2 cellular contexts compared by ENCODE assay signal in genomic region chr10:78964952-78965633, GRCh38.
TF ChIP-seq lines count a peak whose summit lies in the region.

No MANE protein-coding gene starts in this region.

TF ChIP-seq in A549, 52 proteins besides CTCF, POLR2A, EP300 and RAD21 (continued from another document):
- no peak for TF ChIP-seq BCL3 (IDR thresholded peaks at IDR 0.05)
- TF ChIP-seq ESRRA (IDR thresholded peaks at IDR 0.05; ENCODE audit: borderline replicate concordance, low read length): no peak
- peak; percentile 54; the same call in 1 of the 2 replicates for TF ChIP-seq GATA3 (IDR thresholded peaks at IDR 0.05; ENCODE audit: borderline replicate concordance)
- no peak for TF ChIP-seq FOSL2 (IDR thresholded peaks at IDR 0.05)
- peak; percentile 61 for TF ChIP-seq FOSL2 (CRISPR knock-in tag; IDR thresholded peaks at IDR 0.05)
- no peak for TF ChIP-seq HES2 (IDR thresholded peaks at IDR 0.05)
- TF ChIP-seq ZFP36 (IDR thresholded peaks at IDR 0.05; ENCODE audit: borderline replicate concordance, partially characterized antibody): no peak
- no peak for TF ChIP-seq MAZ (IDR thresholded peaks at IDR 0.05; ENCODE audit: borderline replicate concordance, low read depth, low read length)
- TF ChIP-seq TP53 (CRISPR knock-in tag; IDR thresholded peaks at IDR 0.05): no peak
- TF ChIP-seq HOXB13 (CRISPR knock-in tag; IDR thresholded peaks at IDR 0.05; ENCODE audit: low read depth): no peak
- TF ChIP-seq JUN (IDR thresholded peaks at IDR 0.05): peak in 1 of 2 experiments; percentile 47; a peak in 2 of 5 replicates
- TF ChIP-seq MAFK (IDR thresholded peaks at IDR 0.05; ENCODE audit: partially characterized antibody): peak; percentile 80
- no peak for TF ChIP-seq NR3C1 (IDR thresholded peaks at IDR 0.05)
- no peak for TF ChIP-seq CEBPB (IDR thresholded peaks at IDR 0.05)
- no peak for TF ChIP-seq ZNF302 (CRISPR knock-in tag; IDR thresholded peaks at IDR 0.05)
- peak; percentile 47 for TF ChIP-seq MAX (IDR thresholded peaks at IDR 0.05)
- TF ChIP-seq NFE2L2 (conservative IDR thresholded peaks at IDR 0.05; ENCODE audit: low read length): 0 out of 2 replicates have a peak, but pooled peaks have one; percentile 42
- TF ChIP-seq USF2 (IDR thresholded peaks at IDR 0.05): no peak
- TF ChIP-seq SMC3 (IDR thresholded peaks at IDR 0.05): no peak; the same call in 2 of the 3 replicates
- peak; percentile 58; the same call in 1 of the 2 replicates for TF ChIP-seq JUNB (IDR thresholded peaks at IDR 0.05)
- no peak for TF ChIP-seq ATOH8 (CRISPR knock-in tag; IDR thresholded peaks at IDR 0.05; ENCODE audit: low read depth)
- TF ChIP-seq EHMT2 (IDR thresholded peaks at IDR 0.05; ENCODE audit: low read depth): no peak
- TF ChIP-seq MYC (IDR thresholded peaks at IDR 0.05; ENCODE audit: borderline replicate concordance, low read length): 0 out of 2 replicates have a peak, but pooled peaks have one; percentile 32
- TF ChIP-seq SREBF2 (IDR thresholded peaks at IDR 0.05): no peak
- TF ChIP-seq NPAS2 (CRISPR knock-in tag; IDR thresholded peaks at IDR 0.05; ENCODE audit: borderline replicate concordance): no peak
- TF ChIP-seq HDAC2 (IDR thresholded peaks at IDR 0.05): no peak
- no peak for TF ChIP-seq HMGXB4 (CRISPR knock-in tag; IDR thresholded peaks at IDR 0.05; ENCODE audit: borderline replicate concordance)
- TF ChIP-seq RNF2 (IDR thresholded peaks at IDR 0.05; ENCODE audit: borderline replicate concordance, low read depth): no peak
- TF ChIP-seq CHD4 (IDR thresholded peaks at IDR 0.05; ENCODE audit: borderline replicate concordance): no peak
- no peak for TF ChIP-seq RCOR1 (IDR thresholded peaks at IDR 0.05; ENCODE audit: low read depth, low read length)
- TF ChIP-seq PBX3 (IDR thresholded peaks at IDR 0.05): no peak
- no peak for TF ChIP-seq BHLHE40 (IDR thresholded peaks at IDR 0.05; ENCODE audit: low read depth, low read length)
- no peak for TF ChIP-seq ZSCAN20 (CRISPR knock-in tag; IDR thresholded peaks at IDR 0.05)

TF ChIP-seq in K562, 482 proteins besides CTCF, POLR2A, EP300 and RAD21 (continued from another document and continues in another):
- 0 out of 2 replicates have a peak, but pooled peaks have one; percentile 7 for TF ChIP-seq SMC3 (conservative IDR thresholded peaks at IDR 0.05; ENCODE audit: insufficient read depth, low read depth, low read length)
- TF ChIP-seq ZBTB2 (IDR thresholded peaks at IDR 0.05): no peak
- TF ChIP-seq STAT5A (IDR thresholded peaks at IDR 0.05; ENCODE audit: borderline replicate concordance, low read length): no peak
- TF ChIP-seq ATF3 (IDR thresholded peaks at IDR 0.05): 0 out of 2 replicates have a peak, but pooled peaks have one; percentile 10
- no peak for TF ChIP-seq ATF3 (CRISPR knock-in tag; conservative IDR thresholded peaks at IDR 0.05)
- no peak for TF ChIP-seq ZNF75A (CRISPR knock-in tag; IDR thresholded peaks at IDR 0.05)
- no peak for TF ChIP-seq CLOCK (CRISPR knock-in tag; IDR thresholded peaks at IDR 0.05; ENCODE audit: borderline replicate concordance)
- no peak for TF ChIP-seq ZNF354B (CRISPR knock-in tag; IDR thresholded peaks at IDR 0.05)
- TF ChIP-seq CHD4 (IDR thresholded peaks at IDR 0.05; ENCODE audit: insufficient read depth, insufficient replicate concordance, low read depth, low read length, poor library complexity, severe bottlenecking): no peak
- no peak for TF ChIP-seq MEF2D (tag; conservative IDR thresholded peaks at IDR 0.05; ENCODE audit: low read depth)
- TF ChIP-seq ZNF445 (CRISPR knock-in tag; IDR thresholded peaks at IDR 0.05; ENCODE audit: low read depth): no peak
- TF ChIP-seq ZNF347 (CRISPR knock-in tag; IDR thresholded peaks at IDR 0.05; ENCODE audit: low read depth): no peak
- TF ChIP-seq ZNF586 (CRISPR knock-in tag; conservative IDR thresholded peaks at IDR 0.05): no peak
- no peak for TF ChIP-seq NR3C1 (CRISPR knock-in tag; IDR thresholded peaks at IDR 0.05)
- TF ChIP-seq PRDM10 (IDR thresholded peaks at IDR 0.05; ENCODE audit: partially characterized antibody): no peak
- no peak for TF ChIP-seq TEAD2 (tag; IDR thresholded peaks at IDR 0.05)
- 0 out of 2 replicates have a peak, but pooled peaks have one; percentile 40 for TF ChIP-seq TARDBP (IDR thresholded peaks at IDR 0.05)
- 0 out of 2 replicates have a peak, but pooled peaks have one; percentile 14 for TF ChIP-seq ZNF316 (IDR thresholded peaks at IDR 0.05)
- TF ChIP-seq ZBTB7A (IDR thresholded peaks at IDR 0.05; ENCODE audit: borderline replicate concordance, control insufficient read depth, low read depth, low read length): no peak
- 0 out of 2 replicates have a peak, but pooled peaks have one; percentile 20 for TF ChIP-seq CTBP1 (IDR thresholded peaks at IDR 0.05; ENCODE audit: borderline replicate concordance)
- TF ChIP-seq ADNP (tag; IDR thresholded peaks at IDR 0.05): no peak
- TF ChIP-seq MITF (IDR thresholded peaks at IDR 0.05): no peak
- TF ChIP-seq SNAPC5 (CRISPR knock-in tag; IDR thresholded peaks at IDR 0.05): no peak
- peak; percentile 37; the same call in 1 of the 2 replicates for TF ChIP-seq MAX (CRISPR knock-in tag; IDR thresholded peaks at IDR 0.05)
- no peak for TF ChIP-seq ZNF77 (CRISPR knock-in tag; IDR thresholded peaks at IDR 0.05)
- no peak for TF ChIP-seq FOXA1 (IDR thresholded peaks at IDR 0.05; ENCODE audit: borderline replicate concordance)
- TF ChIP-seq CBFA2T3 (IDR thresholded peaks at IDR 0.05): 0 out of 2 replicates have a peak, but pooled peaks have one; percentile 28
- no peak for TF ChIP-seq ZNF57 (CRISPR knock-in tag; IDR thresholded peaks at IDR 0.05)
- peak; percentile 74 for TF ChIP-seq VEZF1 (CRISPR knock-in tag; IDR thresholded peaks at IDR 0.05)
- no peak for TF ChIP-seq ZNF766 (CRISPR knock-in tag; conservative IDR thresholded peaks at IDR 0.05)
- TF ChIP-seq ARNT (IDR thresholded peaks at IDR 0.05): no peak
- no peak for TF ChIP-seq STAT6 (CRISPR knock-in tag; IDR thresholded peaks at IDR 0.05)
- no peak for TF ChIP-seq ZBTB1 (CRISPR knock-in tag; IDR thresholded peaks at IDR 0.05; ENCODE audit: borderline replicate concordance, low read depth)
- no peak for TF ChIP-seq USF1 (CRISPR knock-in tag; IDR thresholded peaks at IDR 0.05)
- no peak for TF ChIP-seq KAT7 (CRISPR knock-in tag; IDR thresholded peaks at IDR 0.05; ENCODE audit: borderline replicate concordance)
